ENCODE assay signal across 1 cellular context in genomic region chr4:3366893-3367775, GRCh38.
TF ChIP-seq lines count a peak whose summit lies in the region.

No MANE protein-coding gene starts in this region.

TF ChIP-seq in IMR-90, 13 proteins besides CTCF, POLR2A, EP300 and RAD21 (continued from another document):
- no peak for TF ChIP-seq FOS (IDR thresholded peaks at IDR 0.05; ENCODE audit: low read depth, low read length)
- no peak for TF ChIP-seq MAZ (IDR thresholded peaks at IDR 0.05; ENCODE audit: borderline replicate concordance, low read depth, low read length)
- TF ChIP-seq RFX5 (IDR thresholded peaks at IDR 0.05; ENCODE audit: low read depth, low read length), result no peak
- TF ChIP-seq NFE2L2 (IDR thresholded peaks at IDR 0.05; ENCODE audit: low read depth, low read length), result no peak
- TF ChIP-seq SMC3 (IDR thresholded peaks at IDR 0.05; ENCODE audit: low read depth, low read length), result no peak
- TF ChIP-seq USF2 (IDR thresholded peaks at IDR 0.05; ENCODE audit: low read depth, low read length), result no peak
- TF ChIP-seq MAFK (IDR thresholded peaks at IDR 0.05; ENCODE audit: low read depth, low read length), result no peak
- no peak for TF ChIP-seq BHLHE40 (IDR thresholded peaks at IDR 0.05; ENCODE audit: low read depth, low read length)
